ENCODE assay signal across 8 cellular contexts in genomic region chr1:41432481-41433280, GRCh38. TPM values are rescaled to one million over a fixed set of nuclear protein-coding genes. Genes with fewer than 3 reads are reported as not detected.
DNase-seq lines count a peak whose midpoint lies in the region; ATAC-seq and TF ChIP-seq lines count a peak whose summit lies in the region.

No MANE protein-coding gene starts in this region.

- H3K27me3 Mint-ChIP-seq in activated naive CD4-positive, alpha-beta T cell treated with anti-CD3 and anti-CD28 coated beads, Interleukin-2, amount 10 ng/mL, durations not matched to agents 7 days and 5 days: peaks cover 42% of the 10 kb centered on the region

- H3K4me3 Mint-ChIP-seq in activated naive CD4-positive, alpha-beta T cell treated with anti-CD3 and anti-CD28 coated beads, Interleukin-2, amount 10 ng/mL, durations not matched to agents 7 days and 5 days: no peak overlapping the region

- CTCF ChIA-PET in activated naive CD4-positive, alpha-beta T cell treated with anti-CD3 and anti-CD28 coated beads, Interleukin-2, amount 10 ng/mL, durations not matched to agents 7 days and 5 days (lab: Charles Lee): interaction anchor here (0.6 to 3.7 kb wide), 19 partner anchors 12 to 182 kb away, joined by 3 to 19 read pairs (median 3); no protein-coding TSS in a partner anchor

- DNase-seq in GM06990 (ENCODE audit: extremely low read depth, insufficient read length) (peak; percentile 59), LHCN-M2 (ENCODE audit: low read depth) (peak; percentile 94), SKM-1 (lab: John Stamatoyannopoulos, UW; ENCODE audit: unreplicated experiment) (peak; percentile 39), Right ventricle myocardium inferior (ENCODE audit: missing footprints) (peak; percentile 94), trophoblast cell (peak; percentile 87 to 93), tibial nerve (ENCODE audit: low spot score in 2 of 2) (peak; percentile 77 to 85)
- peak; percentile 81 for DNase-seq in activated naive CD4-positive, alpha-beta T cell treated with anti-CD3 and anti-CD28 coated beads, Interleukin-2, amount 10 ng/mL, durations not matched to agents 7 days and 5 days

- TF ChIP-seq POLR2A in tibial nerve (IDR thresholded peaks at IDR 0.05): no peak

- no peaks in the 10 kb centered on the region for H3K4me1 Mint-ChIP-seq in activated naive CD4-positive, alpha-beta T cell treated with anti-CD3 and anti-CD28 coated beads, Interleukin-2, amount 10 ng/mL, durations not matched to agents 7 days and 5 days

- H3K36me3 ChIP-seq in GM06990 (ENCODE audit: control insufficient read depth, insufficient read depth, low read length) (no peaks in the 10 kb centered on the region), trophoblast cell (ENCODE audit: control insufficient read depth in 1 of 2, insufficient read depth in 2 of 2, low read length in 2 of 2) (no peaks in the 10 kb centered on the region), tibial nerve (no peaks in the 10 kb centered on the region)

- H3K9me3 Mint-ChIP-seq in activated naive CD4-positive, alpha-beta T cell treated with anti-CD3 and anti-CD28 coated beads, Interleukin-2, amount 10 ng/mL, durations not matched to agents 7 days and 5 days: no peaks in the 10 kb centered on the region

- no peak overlapping the region for H4K12ac ChIP-seq in trophoblast cell (ENCODE audit: low read depth, low read length)

- H3K79me2 ChIP-seq in trophoblast cell (ENCODE audit: control insufficient read depth, insufficient read depth, low read length, poor library complexity): peaks cover 10% of the 10 kb centered on the region

- intact Hi-C loops in Right ventricle myocardium inferior (cut with DNase I): loop anchor here (2.0 to 5.0 kb wide), 2 partner anchors 65 to 164 kb away; no protein-coding TSS in a partner anchor

- H4K91ac ChIP-seq in trophoblast cell (ENCODE audit: low read depth, low read length): peak overlapping the region; percentile 95

- no peaks in the 10 kb centered on the region for H3K36me3 Mint-ChIP-seq in activated naive CD4-positive, alpha-beta T cell treated with anti-CD3 and anti-CD28 coated beads, Interleukin-2, amount 10 ng/mL, durations not matched to agents 7 days and 5 days

- no peak overlapping the region for H3K4me2 ChIP-seq in trophoblast cell (ENCODE audit: low read length)

- H2AK5ac ChIP-seq in trophoblast cell (ENCODE audit: low read length): peak overlapping the region; percentile 22

- H2BK12ac ChIP-seq in trophoblast cell (ENCODE audit: low read length): peak overlapping the region; percentile 82

- peak; percentile 94 for TF ChIP-seq CTCF in GM06990 (IDR thresholded peaks at IDR 0.05; ENCODE audit: insufficient read depth, low read length, poor library complexity, severe bottlenecking)
- TF ChIP-seq CTCF in tibial nerve (IDR thresholded peaks at IDR 0.05): peak; percentile 72 to 97 (median 95)

- H3K23ac ChIP-seq in trophoblast cell (ENCODE audit: low read length): no peak overlapping the region

- H3K27ac Mint-ChIP-seq in activated naive CD4-positive, alpha-beta T cell treated with anti-CD3 and anti-CD28 coated beads, Interleukin-2, amount 10 ng/mL, durations not matched to agents 7 days and 5 days: no peak overlapping the region

- peak overlapping the region; percentile 17 for H3K18ac ChIP-seq in trophoblast cell (ENCODE audit: low read length)

- TF ChIP-seq EP300 in tibial nerve (IDR thresholded peaks at IDR 0.05): peak in 1 of 2 donors; percentile 61

- peak overlapping the region; percentile 8 for H3K4ac ChIP-seq in trophoblast cell (ENCODE audit: low read depth, low read length)

- WGBS in trophoblast cell (ENCODE audit: extremely low coverage, insufficient coverage, insufficient read length): no CpG with 5 or more reads among the region's 17 CpGs
- WGBS in tibial nerve, 2 donors: 12 to 13% methylated on average over 16 to 17 of the region's 17 CpGs

- peak overlapping the region; percentile 54 for H3K14ac ChIP-seq in trophoblast cell (ENCODE audit: low read length)

- H2BK5ac ChIP-seq in trophoblast cell (ENCODE audit: low read depth, low read length, poor library complexity): peak overlapping the region; percentile 46

- ATAC-seq in Right ventricle myocardium inferior (peak; percentile 90), GM19467 (IDR thresholded peaks at IDR 0.05; ENCODE audit: unreplicated experiment) (no peak)

- peaks cover 50% of the 10 kb centered on the region for H3K79me1 ChIP-seq in trophoblast cell (ENCODE audit: low read length)

- H3K27me3 ChIP-seq in GM06990 (replicated peaks; ENCODE audit: control insufficient read depth, insufficient read depth, low read length) (no peaks in the 10 kb centered on the region; the same call in none of the 2 replicates), trophoblast cell (ENCODE audit: insufficient read depth, low read length) (no peaks in the 10 kb centered on the region), tibial nerve (peaks cover 0 to 4% of the 10 kb centered on the region in 2 donors)

- H2BK120ac ChIP-seq in trophoblast cell (ENCODE audit: insufficient read depth, low read length, poor library complexity): peak overlapping the region; percentile 50

- no peak overlapping the region for H3K9ac ChIP-seq in trophoblast cell (ENCODE audit: low read length)

- H4K8ac ChIP-seq in trophoblast cell (ENCODE audit: low read depth, low read length): peak overlapping the region; percentile 23

- H3K4me3 ChIP-seq in GM06990 (replicated peaks; ENCODE audit: low read depth, low read length) (no peak overlapping the region), trophoblast cell (ENCODE audit: low read depth, low read length) (no peak overlapping the region), tibial nerve (no peak overlapping the region)

- H3K4me1 ChIP-seq in trophoblast cell (ENCODE audit: control insufficient read depth in 1 of 2, insufficient read depth in 2 of 2, low read length in 2 of 2) (peaks cover 32 to 46% of the 10 kb centered on the region in 2 experiments), tibial nerve (peaks cover 0 to 64% (median 23%) of the 10 kb centered on the region in 4 donors)

- peak overlapping the region; percentile 5 for H2AFZ ChIP-seq in trophoblast cell (ENCODE audit: insufficient read depth, low read length, poor library complexity)

- H3K9me3 ChIP-seq in trophoblast cell (ENCODE audit: insufficient read depth, low read depth, low read length): no peaks in the 10 kb centered on the region
- no peaks in the 10 kb centered on the region for H3K9me3 ChIP-seq in tibial nerve

- H3K27ac ChIP-seq in trophoblast cell (ENCODE audit: low read depth, low read length) (peak overlapping the region; percentile 24), tibial nerve (peak overlapping the region in 3 of 4 donors; percentile 35 to 77 (median 66))

RNA-seq across cellular contexts. Expression of gene EDN2, which starts 51.8 kb away (rescaled TPM):
- not detected in 2 replicates for total RNA-seq in LHCN-M2 (2014; rRNA removed)
- not detected for polyA plus RNA-seq in LHCN-M2 (2012)
- not detected for total RNA-seq in Right ventricle myocardium inferior
- polyA plus RNA-seq in trophoblast cell (2013): 0.14 and 0.19 TPM in 2 replicates
- total RNA-seq in tibial nerve: 1 to 10 TPM in 1 of 4 donors, under 1 TPM in 1, not detected in 2; 0.78 to 3.1 TPM

Comparison
In these comparisons a context has a peak if more than half of its experiments do, and no peak if none do; other contexts are left out.
1. DNase-seq: peak in every context shown above with its lines; median percentile 94 in LHCN-M2; 94 in Right ventricle myocardium inferior; 90 in trophoblast cell; 81 in activated naive CD4-positive, alpha-beta T cell treated with anti-CD3 and anti-CD28 coated beads, Interleukin-2, amount 10 ng/mL, durations not matched to agents 7 days and 5 days; 81 in tibial nerve; 59 in GM06990; 39 in SKM-1.